1 cellular context compared by ENCODE assay signal in genomic region chr1:55053265-55053954, GRCh38.
TF ChIP-seq lines count a peak whose summit lies in the region.

No MANE protein-coding gene starts in this region.

TF ChIP-seq in HepG2, 621 proteins besides CTCF, POLR2A, EP300 and RAD21 (continued from another document and continues in another):
- TF ChIP-seq ZNF800 (CRISPR knock-in tag; IDR thresholded peaks at IDR 0.05) (no peak), ZBTB44 (CRISPR knock-in tag; IDR thresholded peaks at IDR 0.05) (no peak), JDP2 (CRISPR knock-in tag; IDR thresholded peaks at IDR 0.05; ENCODE audit: borderline replicate concordance) (no peak), CAMTA2 (CRISPR knock-in tag; IDR thresholded peaks at IDR 0.05; ENCODE audit: borderline replicate concordance) (no peak), ZC3H13 (CRISPR knock-in tag; IDR thresholded peaks at IDR 0.05) (no peak), SP4 (CRISPR knock-in tag; IDR thresholded peaks at IDR 0.05) (no peak), AKNA (CRISPR knock-in tag; IDR thresholded peaks at IDR 0.05; ENCODE audit: borderline replicate concordance) (no peak), ZFP91 (CRISPR knock-in tag; IDR thresholded peaks at IDR 0.05; ENCODE audit: borderline replicate concordance) (peak; percentile 19; the same call in 1 of the 2 replicates), ZNF230 (CRISPR knock-in tag; IDR thresholded peaks at IDR 0.05) (no peak), TCF7 (IDR thresholded peaks at IDR 0.05; ENCODE audit: low read depth) (peak; percentile 68; the same call in 1 of the 2 replicates), ZNF7 (CRISPR knock-in tag; IDR thresholded peaks at IDR 0.05) (no peak), SCMH1 (CRISPR knock-in tag; IDR thresholded peaks at IDR 0.05; ENCODE audit: borderline replicate concordance) (no peak), ZNF841 (CRISPR knock-in tag; IDR thresholded peaks at IDR 0.05; ENCODE audit: borderline replicate concordance) (no peak), XRCC5 (optimal IDR thresholded peaks at IDR 0.05; ENCODE audit: low read length) (no peak), CEBPZ (IDR thresholded peaks at IDR 0.05; ENCODE audit: low read length) (no peak), GTF3A (CRISPR knock-in tag; conservative IDR thresholded peaks at IDR 0.05) (no peak), TBX2 (CRISPR knock-in tag; IDR thresholded peaks at IDR 0.05; ENCODE audit: borderline replicate concordance) (peak; percentile 50; the same call in 1 of the 2 replicates), SNAPC2 (CRISPR knock-in tag; IDR thresholded peaks at IDR 0.05) (no peak), HOXA5 (CRISPR knock-in tag; IDR thresholded peaks at IDR 0.05) (no peak), ZFYVE20 (CRISPR knock-in tag; IDR thresholded peaks at IDR 0.05; ENCODE audit: borderline replicate concordance, low read depth) (no peak), TAF15 (IDR thresholded peaks at IDR 0.05; ENCODE audit: low read depth, low read length, poor library complexity, severe bottlenecking) (no peak), TRAFD1 (CRISPR knock-in tag; IDR thresholded peaks at IDR 0.05; ENCODE audit: borderline replicate concordance) (no peak), GPN1 (CRISPR knock-in tag; IDR thresholded peaks at IDR 0.05; ENCODE audit: borderline replicate concordance) (no peak), PREB (CRISPR knock-in tag; IDR thresholded peaks at IDR 0.05) (no peak), ZNF343 (CRISPR knock-in tag; IDR thresholded peaks at IDR 0.05) (no peak), ZNF687 (CRISPR knock-in tag; IDR thresholded peaks at IDR 0.05) (peak; percentile 60), ZNF792 (CRISPR knock-in tag; IDR thresholded peaks at IDR 0.05) (no peak), ZBTB26 (CRISPR knock-in tag; IDR thresholded peaks at IDR 0.05; ENCODE audit: borderline replicate concordance) (no peak), ELF4 (CRISPR knock-in tag; IDR thresholded peaks at IDR 0.05; ENCODE audit: borderline replicate concordance) (no peak), NR2F1 (CRISPR knock-in tag; IDR thresholded peaks at IDR 0.05) (peak; percentile 88 to 94), SP2 (CRISPR knock-in tag; IDR thresholded peaks at IDR 0.05) (no peak), AGO1 (IDR thresholded peaks at IDR 0.05; ENCODE audit: low read depth, low read length, poor library complexity, severe bottlenecking) (no peak), CBX1 (IDR thresholded peaks at IDR 0.05; ENCODE audit: low read depth) (no peak), NR2F6 (IDR thresholded peaks at IDR 0.05) (peak; percentile 97), NR2F6 (CRISPR knock-in tag; IDR thresholded peaks at IDR 0.05) (peak; percentile 95), ZNF383 (CRISPR knock-in tag; IDR thresholded peaks at IDR 0.05; ENCODE audit: borderline replicate concordance) (no peak), HES4 (CRISPR knock-in tag; IDR thresholded peaks at IDR 0.05; ENCODE audit: borderline replicate concordance) (no peak)
